9 cellular contexts compared by ENCODE assay signal in genomic region chr19:54207908-54208783, GRCh38. TPM values are rescaled to one million over a fixed set of nuclear protein-coding genes. Genes with fewer than 3 reads are reported as not detected.
A peak's percentile ranks its signal among the peaks of the same experiment; 100 is the strongest.
DNase-seq lines count a peak whose midpoint lies in the region; ATAC-seq, FAIRE-seq and TF ChIP-seq lines count a peak whose summit lies in the region.
"Had no signal": no experiment of that assay in that cellular context is flagged by ENCODE, and none has a peak within 500 bp of the region (broad histone marks: within the 10 kb centered on the region; RNA-seq: fewer than 3 reads in every experiment).

No MANE protein-coding gene starts in this region.

- H3K4me3 Mint-ChIP-seq in neural progenitor cell, result peak overlapping the region; percentile 73

- peak; percentile 78 for FAIRE-seq in GM19239 (lab: Jason Lieb, UNC)

- H3K4me1 ChIP-seq in A673 (ENCODE audit: insufficient read depth, low read length, poor library complexity, severe bottlenecking) (peaks cover 39% of the 10 kb centered on the region), neural progenitor cell (peaks cover 17% of the 10 kb centered on the region)

- H3K4me3 ChIP-seq in A673 (ENCODE audit: low read depth, low read length, poor library complexity, severe bottlenecking) (no peak overlapping the region), neural progenitor cell (no peak overlapping the region)
- no peak overlapping the region for H3K4me3 ChIP-seq in Jurkat, Clone E6-1 (ENCODE audit: low read length)

- H3K36me3 Mint-ChIP-seq in neural progenitor cell, result peaks cover 25% of the 10 kb centered on the region

- no peak overlapping the region for H3K27ac Mint-ChIP-seq in neural progenitor cell

- no peak overlapping the region for H3K9ac ChIP-seq in neural progenitor cell

- DNase-seq in A673 (ENCODE audit: low spot score) (no peak), GM19239 (ENCODE audit: insufficient read length, low spot score) (no peak), fibroblast of gingiva (ENCODE audit: low read depth) (peak; percentile 72), neural progenitor cell (ENCODE audit: low spot score) (no peak)
- peak; percentile 84 for DNase-seq in Jurkat, Clone E6-1 (ENCODE audit: low read depth, low spot score)
- peak; percentile 72 to 76 for DNase-seq in activated CD4-positive, alpha-beta T cell treated with anti-CD3 and anti-CD28 coated beads, Interleukin-2, amount 50 U/mL, for 48 hours

- BruUV-seq in A673 (replicated peaks; lab: Mats Ljungman, UMichigan), result no TSS peak

- POLR2A ChIA-PET in A673 (lab: Charles Lee; ENCODE audit: low non-redundant PET), result interaction anchor here (0.6 kb wide), 1 partner anchor 708 kb away, joined by 7 read pairs; no protein-coding TSS in a partner anchor

- H3F3A ChIP-seq in neural progenitor cell (ENCODE audit: low read depth), result peaks cover 41% of the 10 kb centered on the region

- no peaks in the 10 kb centered on the region for H3K9me3 Mint-ChIP-seq in neural progenitor cell

- H3K27ac ChIP-seq in A673 (ENCODE audit: low read depth, low read length, poor library complexity, severe bottlenecking), result peak overlapping the region; percentile 13
- H3K27ac ChIP-seq in neural progenitor cell, result peak overlapping the region; percentile 53

- intact Hi-C loops in A673 (cut with micrococcal nuclease; ENCODE audit: unreplicated experiment), result no loop called here

- no peaks in the 10 kb centered on the region for H3K27me3 ChIP-seq in A673 (replicated peaks; ENCODE audit: insufficient read depth, low read depth, low read length, poor library complexity)
- H3K27me3 ChIP-seq in neural progenitor cell, result no peaks in the 10 kb centered on the region

- H3K9me3 ChIP-seq in A673 (ENCODE audit: low read depth, low read length, poor library complexity, severe bottlenecking) (no peaks in the 10 kb centered on the region), neural progenitor cell (ENCODE audit: low read depth) (no peaks in the 10 kb centered on the region)

- H3K27me3 Mint-ChIP-seq in neural progenitor cell (ENCODE audit: insufficient read depth, low read depth), result peaks cover 4% of the 10 kb centered on the region

- peaks cover 20% of the 10 kb centered on the region for H3K4me1 Mint-ChIP-seq in neural progenitor cell

- no peak overlapping the region for H2AFZ ChIP-seq in neural progenitor cell (replicated peaks)

- H3K36me3 ChIP-seq in A673 (ENCODE audit: insufficient read depth, low read length, poor library complexity, severe bottlenecking) (peaks cover 55% of the 10 kb centered on the region), neural progenitor cell (no peaks in the 10 kb centered on the region)

- TF ChIP-seq CTCF in A673 (conservative IDR thresholded peaks at IDR 0.05; ENCODE audit: low read depth, low read length), result no peak
- TF ChIP-seq CTCF in neural progenitor cell (IDR thresholded peaks at IDR 0.05), result no peak

- peaks cover 39% of the 10 kb centered on the region for H3K79me2 ChIP-seq in neural progenitor cell (ENCODE audit: low read depth)

- CTCF ChIA-PET in A673 (lab: Charles Lee), result no interaction called here

- no peak for ATAC-seq in GM19328 (IDR thresholded peaks at IDR 0.05; ENCODE audit: unreplicated experiment)
- ATAC-seq in HG02840 (IDR thresholded peaks at IDR 0.05; ENCODE audit: low FRiP score, unreplicated experiment), result no peak

- H4K20me1 ChIP-seq in neural progenitor cell (ENCODE audit: low read depth), result peaks cover 73% of the 10 kb centered on the region

- no peak overlapping the region for H3K4me2 ChIP-seq in neural progenitor cell

RNA-seq across cellular contexts. Expression of gene RPS9, which starts 7.5 kb away (rescaled TPM):
- total RNA-seq in A673 (2021) (944 and 951 TPM in 2 replicates), neural progenitor cell (ENCODE audit: low replicate concordance) (1,773 and 2,732 TPM in 2 replicates)
- polyA plus RNA-seq in Jurkat, Clone E6-1 (2012; ENCODE audit: insufficient read depth, insufficient read length), result 2,252 TPM

RNA-seq across cellular contexts. Expression of gene LILRB3, which starts 14.7 kb away (rescaled TPM):
- total RNA-seq in A673 (2021) (not detected in 2 replicates), neural progenitor cell (ENCODE audit: low replicate concordance) (not detected in 2 replicates)
- not detected for polyA plus RNA-seq in Jurkat, Clone E6-1 (2012; ENCODE audit: insufficient read depth, insufficient read length)

RNA-seq across cellular contexts. Expression of gene TSEN34, which starts 17.0 kb away (rescaled TPM):
- 56.9 and 64.7 TPM in 2 replicates for total RNA-seq in A673 (2021)
- 20.6 TPM for polyA plus RNA-seq in Jurkat, Clone E6-1 (2012; ENCODE audit: insufficient read depth, insufficient read length)
- total RNA-seq in neural progenitor cell (ENCODE audit: low replicate concordance), result 10.3 and 37.3 TPM in 2 replicates

RNA-seq across cellular contexts. Expression of gene MBOAT7, which starts 18.8 kb away (rescaled TPM):
- 107 and 109 TPM in 2 replicates for total RNA-seq in A673 (2021)
- polyA plus RNA-seq in Jurkat, Clone E6-1 (2012; ENCODE audit: insufficient read depth, insufficient read length), result 50.3 TPM
- total RNA-seq in neural progenitor cell (ENCODE audit: low replicate concordance), result 20.0 and 91.0 TPM in 2 replicates

RNA-seq across cellular contexts. Expression of gene LILRA6, which starts 34.4 kb away (rescaled TPM):
- total RNA-seq in A673 (2021), result not detected in 2 replicates
- not detected for polyA plus RNA-seq in Jurkat, Clone E6-1 (2012; ENCODE audit: insufficient read depth, insufficient read length)
- total RNA-seq in neural progenitor cell (ENCODE audit: low replicate concordance), result not detected in 2 replicates
- total RNA-seq: kidney epithelial cell had no signal

Comparison
In these comparisons a context has a peak if more than half of its experiments do, and no peak if none do; other contexts are left out.
1. DNase-seq: peak in Jurkat, Clone E6-1 (single experiment), activated CD4-positive, alpha-beta T cell treated with anti-CD3 and anti-CD28 coated beads, Interleukin-2, amount 50 U/mL, for 48 hours (2 of 2) and fibroblast of gingiva (single experiment); none in A673 (single experiment), GM19239 (single experiment) and neural progenitor cell (single experiment).